ENCODE assay signal across 1 cellular context in the genomic region with DNA sequence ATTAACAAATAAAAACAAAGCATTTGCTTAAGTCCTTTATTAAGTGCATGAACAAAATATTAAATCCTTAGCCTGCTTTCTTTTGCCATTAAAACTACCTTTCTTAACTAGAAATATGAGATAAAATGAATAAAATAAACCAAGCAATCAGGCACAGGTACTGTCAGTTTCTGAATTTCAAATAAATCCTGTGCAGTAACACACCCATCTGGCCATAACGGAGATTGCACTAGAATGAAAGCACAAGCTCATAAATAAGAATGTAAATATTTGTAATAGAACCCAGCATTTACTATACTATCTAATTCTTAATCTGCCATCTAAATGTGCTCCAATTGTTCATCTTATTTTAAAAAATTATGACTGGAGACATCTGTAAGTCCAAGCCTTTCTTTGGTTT.
TF ChIP-seq lines count a peak whose summit lies in the region.

No MANE protein-coding gene starts in this region.

TF ChIP-seq in H1, 55 proteins besides CTCF, POLR2A, EP300 and RAD21:
- no peak for TF ChIP-seq RBBP5 (IDR thresholded peaks at IDR 0.05; ENCODE audit: borderline replicate concordance, low read depth, low read length)
- no peak for TF ChIP-seq GTF2F1 (IDR thresholded peaks at IDR 0.05; ENCODE audit: borderline replicate concordance, low read depth, low read length)
- TF ChIP-seq SP4 (IDR thresholded peaks at IDR 0.05; ENCODE audit: low read length): no peak
TF ChIP-seq in H1: peak in this region for 0.
